Comparison of ENCODE assay signal across 9 cellular contexts in the genomic region with DNA sequence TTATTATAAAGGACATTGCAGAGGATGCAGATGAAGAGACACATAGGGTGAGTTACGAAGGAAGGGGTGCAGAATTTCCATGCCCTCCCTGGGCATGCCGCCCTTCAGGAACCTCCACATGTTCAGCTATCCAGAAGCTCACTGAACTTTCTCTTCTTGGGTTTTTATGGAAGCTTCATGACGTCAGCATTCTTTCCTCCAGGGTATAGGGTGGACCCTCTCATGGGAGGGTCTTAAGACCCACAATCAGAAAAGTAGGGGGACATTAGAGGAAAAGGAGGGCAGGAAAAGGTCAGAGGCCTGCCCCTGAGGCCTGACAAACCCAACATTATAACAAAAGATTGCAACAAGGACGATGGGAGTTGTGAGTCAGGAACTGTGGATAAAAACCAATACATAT. TPM values are rescaled to one million over a fixed set of nuclear protein-coding genes. Genes with fewer than 3 reads are reported as not detected.
"Had no signal": no experiment of that assay in that cellular context is flagged by ENCODE, and none has a peak within 500 bp of the region (broad histone marks: within the 10 kb centered on the region; RNA-seq: fewer than 3 reads in every experiment).

No MANE protein-coding gene starts in this region.

- ATAC-seq: GM12878 had no signal

- DNase-seq: GDM1, GF-D8 had no signal

- FAIRE-seq: G401.6, GM12878, GM12891, GM12892, GM18507, GM19239 had no signal

- H3K4me3 ChIP-seq: GM12878 had no signal

RNA-seq across cellular contexts. Expression of a gene that starts 14.6 kb away (rescaled TPM):
- total RNA-seq: G401 had no signal

RNA-seq across cellular contexts. Expression of a gene that starts 42.1 kb away (rescaled TPM):
- total RNA-seq: G401 had no signal
